8 cellular contexts compared by ENCODE assay signal in genomic region chr17:77449908-77450741, GRCh38.
DNase-seq lines count a peak whose midpoint lies in the region; ATAC-seq and TF ChIP-seq lines count a peak whose summit lies in the region.

No MANE protein-coding gene starts in this region.

- H3K4me1 ChIP-seq in RWPE2 (ENCODE audit: insufficient read depth, poor library complexity, severe bottlenecking): peaks cover 61% of the 10 kb centered on the region

- CTCF ChIA-PET in GM10248 (lab: Yijun Ruan, JAX): interaction anchor here (0.8 to 6.7 kb wide), 9 partner anchors 8 to 119 kb away, joined by 3 to 45 read pairs (median 6); no protein-coding TSS in a partner anchor

- H3K27ac ChIP-seq in RWPE2 (ENCODE audit: poor library complexity, severe bottlenecking): peak overlapping the region; percentile 88
- H3K27ac ChIP-seq in brain microvascular endothelial cell: peak overlapping the region; percentile 78
- peak overlapping the region in 20 of 21 experiments; percentile 77 to 99 (median 87) for H3K27ac ChIP-seq in skin epidermis

- H3K9me3 ChIP-seq in RWPE2 (ENCODE audit: severe bottlenecking): no peaks in the 10 kb centered on the region

- ATAC-seq in RWPE2 (ENCODE audit: low read depth) (peak; percentile 37), HG02852 (IDR thresholded peaks at IDR 0.05; ENCODE audit: unreplicated experiment) (no peak), GM18868 (IDR thresholded peaks at IDR 0.05; ENCODE audit: unreplicated experiment) (no peak)

- in situ Hi-C loops in brain microvascular endothelial cell (cut with HindIII; ENCODE audit: low pct_ligation_motif_present, low sequenced_read_pairs): loop anchor here (25.0 kb wide), 1 partner anchor 113 kb away; no protein-coding TSS in a partner anchor

- POLR2A ChIA-PET in GM10248 (lab: Yijun Ruan, JAX): interaction anchor here (0.6 to 1.4 kb wide), 4 partner anchors 8 to 13 kb away, joined by 3 to 5 read pairs (median 4); no protein-coding TSS in a partner anchor

- DNase-seq in GM10248 (ENCODE audit: extremely low spot score) (peak; percentile 65), RWPE2 (ENCODE audit: low spot score) (no peak), brain microvascular endothelial cell (peak; percentile 71), iris pigment epithelial cell (ENCODE audit: low read depth) (peak; percentile 63), NCI-H2196 (lab: John Stamatoyannopoulos, UW; ENCODE audit: unreplicated experiment) (no peak)

- TF ChIP-seq CTCF in GM10248 (IDR thresholded peaks at IDR 0.05; ENCODE audit: control extremely low read depth, extremely low read depth, low read depth, missing control alignments) (no peak), RWPE2 (IDR thresholded peaks at IDR 0.05; ENCODE audit: poor library complexity, severe bottlenecking) (no peak), brain microvascular endothelial cell (IDR thresholded peaks at IDR 0.05; ENCODE audit: low read depth, low read length, missing control alignments) (no peak)

- H3K4me3 ChIP-seq in RWPE2 (ENCODE audit: severe bottlenecking) (no peak overlapping the region), brain microvascular endothelial cell (ENCODE audit: low read depth, low read length) (peak overlapping the region; percentile 58), skin epidermis (peak overlapping the region; percentile 39 to 54 (median 46))

- H3K36me3 ChIP-seq in RWPE2 (ENCODE audit: low read depth): peaks cover 22% of the 10 kb centered on the region
- peaks cover 5% of the 10 kb centered on the region for H3K36me3 ChIP-seq in brain microvascular endothelial cell (replicated peaks)

- H3K27me3 ChIP-seq in RWPE2 (ENCODE audit: insufficient read depth, poor library complexity, severe bottlenecking): no peaks in the 10 kb centered on the region
- no peaks in the 10 kb centered on the region for H3K27me3 ChIP-seq in brain microvascular endothelial cell (replicated peaks)

Comparison
In these comparisons a context has a peak if more than half of its experiments do, and no peak if none do; other contexts are left out.
1. DNase-seq: peak in GM10248 (single experiment), brain microvascular endothelial cell (single experiment) and iris pigment epithelial cell (single experiment); none in RWPE2 (single experiment) and NCI-H2196 (single experiment).
2. Peak in every context shown above with its lines, with median percentiles within 50 percentile points of each other: H3K27ac ChIP-seq.